In genomic region chr11:45917286-45917622, GRCh38 we compare ENCODE assay signal across 8 cellular contexts. TPM values are rescaled to one million over a fixed set of nuclear protein-coding genes. Genes with fewer than 3 reads are reported as not detected.
A peak's percentile ranks its signal among the peaks of the same experiment; 100 is the strongest.
DNase-seq lines count a peak whose midpoint lies in the region; TF ChIP-seq lines count a peak whose summit lies in the region.

No MANE protein-coding gene starts in this region.

- H3K27me3 ChIP-seq in duodenal mucosa (ENCODE audit: control insufficient read depth in 1 of 2, insufficient read depth in 2 of 2, low read length in 2 of 2): no peaks in the 10 kb centered on the region
- peaks cover 16% of the 10 kb centered on the region for H3K27me3 ChIP-seq in neural cell (ENCODE audit: insufficient read depth, low read depth, low read length)

- peaks cover 8% of the 10 kb centered on the region for H3F3A ChIP-seq in neural cell (ENCODE audit: insufficient read depth, low read length, poor library complexity, severe bottlenecking)

- TF ChIP-seq CTCF in GM12875 (IDR thresholded peaks at IDR 0.05; ENCODE audit: borderline replicate concordance, insufficient read depth, low read depth, low read length): no peak
- TF ChIP-seq CTCF in neural cell (IDR thresholded peaks at IDR 0.05; ENCODE audit: poor library complexity, severe bottlenecking): no peak
- TF ChIP-seq CTCF in GM20000 (IDR thresholded peaks at IDR 0.05; ENCODE audit: extremely low read depth, missing control alignments): no peak

- peaks cover 35% of the 10 kb centered on the region for H3K36me3 ChIP-seq in KOPT-K1 (ENCODE audit: insufficient read depth, low read length)
- H3K36me3 ChIP-seq in duodenal mucosa (ENCODE audit: control insufficient read depth in 1 of 2, insufficient read depth in 2 of 2, low read length in 2 of 2): peaks cover 23 to 40% of the 10 kb centered on the region in 2 donors
- H3K36me3 ChIP-seq in neural cell (ENCODE audit: insufficient read depth, low read length): no peaks in the 10 kb centered on the region

- H3K4me2 ChIP-seq in neural cell (ENCODE audit: low read length): peak overlapping the region; percentile 96

- H3K4me1 ChIP-seq in duodenal mucosa (ENCODE audit: control insufficient read depth in 1 of 2, insufficient read depth in 2 of 2, low read length in 2 of 2): peaks cover 15 to 22% of the 10 kb centered on the region in 2 donors

- peak overlapping the region; percentile 94 for H2AFZ ChIP-seq in neural cell (ENCODE audit: low read depth, low read length)

- TF ChIP-seq RAD21 in neural cell (conservative IDR thresholded peaks at IDR 0.05): no peak

- H3K9me3 ChIP-seq in KOPT-K1 (ENCODE audit: insufficient read depth, low read length, poor library complexity, severe bottlenecking) (no peaks in the 10 kb centered on the region), duodenal mucosa (ENCODE audit: control insufficient read depth in 1 of 2, low read length in 2 of 2) (no peaks in the 10 kb centered on the region), neural cell (ENCODE audit: low read length) (no peaks in the 10 kb centered on the region)

- H3K9ac ChIP-seq in duodenal mucosa (ENCODE audit: low read depth in 1 of 2, low read length in 2 of 2): peak overlapping the region; percentile 87 to 89
- peak overlapping the region; percentile 90 for H3K9ac ChIP-seq in neural cell (ENCODE audit: low read length)

- H3K79me2 ChIP-seq in neural cell (replicated peaks; ENCODE audit: insufficient read depth, low read length): peaks cover 6% of the 10 kb centered on the region

- DNase-seq in midbrain (lab: John Stamatoyannopoulos, UW) (no peak), GM19240 (ENCODE audit: insufficient read length, low spot score) (no peak), OCI-M2 (lab: John Stamatoyannopoulos, UW; ENCODE audit: unreplicated experiment) (no peak), GM20000 (ENCODE audit: low spot score) (no peak)

- H4K20me1 ChIP-seq in neural cell (ENCODE audit: insufficient read depth): no peaks in the 10 kb centered on the region

- H3K27ac ChIP-seq in KOPT-K1 (ENCODE audit: low read depth, low read length, poor library complexity, severe bottlenecking) (peak overlapping the region; percentile 76), duodenal mucosa (ENCODE audit: low read depth, low read length) (peak overlapping the region; percentile 90), neural cell (ENCODE audit: low read length) (peak overlapping the region; percentile 90)

- TF ChIP-seq EP300 in neural cell (conservative IDR thresholded peaks at IDR 0.05; ENCODE audit: poor library complexity, severe bottlenecking): no peak

- H3K9me2 ChIP-seq in neural cell (ENCODE audit: insufficient read depth, low read length): no peaks in the 10 kb centered on the region

- H3K4me3 ChIP-seq in GM12875 (ENCODE audit: low read depth, low read length): peak overlapping the region; percentile 99
- peak overlapping the region; percentile 87 to 97 for H3K4me3 ChIP-seq in duodenal mucosa (ENCODE audit: low read depth in 1 of 2, low read length in 2 of 2)
- peak overlapping the region; percentile 98 for H3K4me3 ChIP-seq in neural cell (ENCODE audit: low read length)

TF ChIP-seq in neural cell, 6 proteins besides CTCF, POLR2A, EP300 and RAD21:
- TF ChIP-seq TAF1 (IDR thresholded peaks at IDR 0.05; ENCODE audit: low read depth): no peak
- TF ChIP-seq MXI1 (conservative IDR thresholded peaks at IDR 0.05; ENCODE audit: poor library complexity, severe bottlenecking): no peak
- TF ChIP-seq POLR2AphosphoS5 (IDR thresholded peaks at IDR 0.05): no peak
- no peak for TF ChIP-seq SMC3 (conservative IDR thresholded peaks at IDR 0.05; ENCODE audit: poor library complexity)
- TF ChIP-seq EZH2 (IDR thresholded peaks at IDR 0.05; ENCODE audit: borderline replicate concordance, insufficient read depth, low read length, poor library complexity, severe bottlenecking): no peak
- no peak for TF ChIP-seq REST (IDR thresholded peaks at IDR 0.05; ENCODE audit: borderline replicate concordance)

RNA-seq across cellular contexts. Expression of gene PEX16, which starts 0.4 kb away (rescaled TPM):
- 61.1 and 71.6 TPM in 2 replicates for polyA plus RNA-seq in neural cell
- polyA minus RNA-seq in neural cell: 21.4 and 24.8 TPM in 2 replicates

RNA-seq across cellular contexts. Expression of gene LARGE2, which starts 5.2 kb away (rescaled TPM):
- not detected in 2 replicates for polyA plus RNA-seq in neural cell
- polyA minus RNA-seq in neural cell: not detected in 2 replicates

RNA-seq across cellular contexts. Expression of gene FREY1, which starts 10.2 kb away (rescaled TPM):
- not detected in 2 replicates for polyA plus RNA-seq in neural cell
- polyA minus RNA-seq in neural cell: 1.7 and 2.9 TPM in 2 replicates

RNA-seq across cellular contexts. Expression of gene MAPK8IP1, which starts 31.8 kb away (rescaled TPM):
- 58.8 and 76.0 TPM in 2 replicates for polyA plus RNA-seq in neural cell
- 99.9 and 101 TPM in 2 replicates for polyA minus RNA-seq in neural cell
